ENCODE assay signal across 28 cellular contexts in the genomic region with DNA sequence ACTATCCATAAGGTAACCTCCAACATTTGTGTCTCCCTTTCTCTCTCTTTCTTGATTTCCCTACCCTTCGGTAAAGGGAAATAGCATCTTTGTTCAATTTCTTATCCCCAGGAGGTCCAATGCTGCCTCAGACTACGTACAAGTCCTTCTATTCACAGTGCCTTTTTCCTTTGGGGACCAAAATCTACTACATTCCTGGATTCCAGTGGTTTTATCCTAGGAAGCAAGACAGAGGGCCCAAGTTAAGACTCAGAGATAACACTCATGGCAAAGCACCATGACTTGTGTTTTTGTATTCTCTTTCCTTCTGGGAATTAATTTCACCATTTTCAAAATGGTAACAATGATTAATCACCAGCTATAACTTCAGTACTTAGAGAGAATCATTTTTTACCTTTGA. TPM values are rescaled to one million over a fixed set of nuclear protein-coding genes. Genes with fewer than 3 reads are reported as not detected.
DNase-seq lines count a peak whose midpoint lies in the region; ATAC-seq and TF ChIP-seq lines count a peak whose summit lies in the region.
"Had no signal": no experiment of that assay in that cellular context is flagged by ENCODE, and none has a peak within 500 bp of the region (broad histone marks: within the 10 kb centered on the region; RNA-seq: fewer than 3 reads in every experiment).

No MANE protein-coding gene starts in this region.

- H3K14ac ChIP-seq in H9 (ENCODE audit: insufficient read depth, low read length) (no peak overlapping the region), mesenchymal stem cell (ENCODE audit: low read length in 2 of 2) (no peak overlapping the region)

- H3K4me3 ChIP-seq in mesenchymal stem cell (ENCODE audit: insufficient read depth in 1 of 2, low read depth in 1 of 2, low read length in 2 of 2) (no peak overlapping the region), WERI-Rb-1 (ENCODE audit: low read depth, low read length) (no peak overlapping the region)
- H3K4me3 ChIP-seq: left lung, Peyer's patch, right lobe of liver, tibial artery, vagina had no signal

- H3K36me3 Mint-ChIP-seq in activated T-cell treated with anti-CD3 and anti-CD28 coated beads, Interleukin-2, amount 50 U/mL, for 24 hours (ENCODE audit: low read depth) = peaks cover 78% of the 10 kb centered on the region
- peaks cover 26% of the 10 kb centered on the region for H3K36me3 Mint-ChIP-seq in activated T-cell treated with anti-CD3 and anti-CD28 coated beads, Interleukin-2, amount 50 U/mL, for 4 hours (ENCODE audit: insufficient read depth)
- H3K36me3 Mint-ChIP-seq in H9 (ENCODE audit: insufficient read depth in 1 of 3, low read depth in 3 of 3) = peaks cover 29 to 53% (median 47%) of the 10 kb centered on the region in 3 experiments; a peak in 6 of 7 replicates
- peaks cover 60% of the 10 kb centered on the region for H3K36me3 Mint-ChIP-seq in activated CD8-positive, alpha-beta T cell treated with anti-CD3 and anti-CD28 coated beads, Interleukin-2, amount 10 ng/mL, durations not matched to agents 7 days and 5 days (ENCODE audit: low read depth)
- H3K36me3 Mint-ChIP-seq in stimulated activated memory B cell treated with anti-CD40 and anti-IgM and Interleukin-4, amounts not matched to agents 10 μg/mL and 1 μg/mL and 100 μg/mL, for 72 hours = peaks cover 24% of the 10 kb centered on the region

- H2AK5ac ChIP-seq in H9 (ENCODE audit: insufficient read length, low read length) (no peak overlapping the region), mesenchymal stem cell (ENCODE audit: low read length, severe bottlenecking) (no peak overlapping the region)

- no peak overlapping the region for H4K91ac ChIP-seq in H9 (ENCODE audit: insufficient read length, low read depth, low read length)
- H4K91ac ChIP-seq in mesenchymal stem cell (ENCODE audit: low read length) = no peak overlapping the region

- H2BK5ac ChIP-seq in H9 (ENCODE audit: insufficient read length, low read length) (no peak overlapping the region), mesenchymal stem cell (ENCODE audit: low read depth, low read length, poor library complexity, severe bottlenecking) (no peak overlapping the region)

- no peak overlapping the region for H3K4me3 Mint-ChIP-seq in activated T-cell treated with anti-CD3 and anti-CD28 coated beads, Interleukin-2, amount 50 U/mL, for 24 hours
- H3K4me3 Mint-ChIP-seq in activated T-cell treated with anti-CD3 and anti-CD28 coated beads, Interleukin-2, amount 50 U/mL, for 4 hours = no peak overlapping the region
- no peak overlapping the region for H3K4me3 Mint-ChIP-seq in H9
- no peak overlapping the region for H3K4me3 Mint-ChIP-seq in activated CD8-positive, alpha-beta T cell treated with anti-CD3 and anti-CD28 coated beads, Interleukin-2, amount 10 ng/mL, durations not matched to agents 7 days and 5 days
- no peak overlapping the region for H3K4me3 Mint-ChIP-seq in stimulated activated memory B cell treated with anti-CD40 and anti-IgM and Interleukin-4, amounts not matched to agents 10 μg/mL and 1 μg/mL and 100 μg/mL, for 72 hours
- H3K4me3 Mint-ChIP-seq: endodermal cell had no signal

- TF ChIP-seq CTCF in H9 (conservative IDR thresholded peaks at IDR 0.05) = no peak
- TF ChIP-seq CTCF in WERI-Rb-1 (IDR thresholded peaks at IDR 0.05; ENCODE audit: low read depth, low read length) = no peak

- H4K5ac ChIP-seq in H9 (ENCODE audit: insufficient read length, low read depth, low read length) = no peak overlapping the region

- H4K8ac ChIP-seq in H9 (replicated peaks; ENCODE audit: insufficient read length, low read depth, low read length) (no peak overlapping the region), mesenchymal stem cell (ENCODE audit: low read length) (no peak overlapping the region)

- no peak overlapping the region for H2BK120ac ChIP-seq in H9 (ENCODE audit: low read depth, low read length, poor library complexity, severe bottlenecking)
- no peak overlapping the region for H2BK120ac ChIP-seq in mesenchymal stem cell (ENCODE audit: low read depth, low read length)

- no peaks in the 10 kb centered on the region for H3K27me3 ChIP-seq in H9 (ENCODE audit: insufficient read depth, low read length)
- H3K27me3 ChIP-seq in mesenchymal stem cell (ENCODE audit: control insufficient read depth in 1 of 2, insufficient read depth in 1 of 2, low read length in 2 of 2) = no peaks in the 10 kb centered on the region
- no peaks in the 10 kb centered on the region for H3K27me3 ChIP-seq in WERI-Rb-1 (ENCODE audit: insufficient read depth, low read depth, severe bottlenecking)
- H3K27me3 ChIP-seq: foreskin keratinocyte, left lung, Peyer's patch, right lobe of liver, tibial artery, vagina had no signal

- no peak overlapping the region for H3T11ph ChIP-seq in H9 (ENCODE audit: low read length)

- no peak overlapping the region for H3K9ac ChIP-seq in H9 (ENCODE audit: extremely low read depth, insufficient read length, low read length)
- no peak overlapping the region for H3K9ac ChIP-seq in mesenchymal stem cell (ENCODE audit: low read length)

- H3K79me1 ChIP-seq in H9 (ENCODE audit: insufficient read depth, low read depth, low read length, poor library complexity, severe bottlenecking) (peaks cover 10% of the 10 kb centered on the region), mesenchymal stem cell (replicated peaks; ENCODE audit: low read length, poor library complexity, severe bottlenecking) (peaks cover 2% of the 10 kb centered on the region)

- no peak overlapping the region for H3K23ac ChIP-seq in H9 (ENCODE audit: insufficient read length, low read depth, low read length)
- no peak overlapping the region for H3K23ac ChIP-seq in mesenchymal stem cell (ENCODE audit: low read length in 2 of 2)

- no peak overlapping the region for H2BK20ac ChIP-seq in H9 (ENCODE audit: low read depth, low read length, poor library complexity, severe bottlenecking)

- H2AFZ ChIP-seq in H9 (ENCODE audit: low read length) = no peak overlapping the region
- no peak overlapping the region for H2AFZ ChIP-seq in mesenchymal stem cell (ENCODE audit: low read depth, low read length)

- CTCF ChIA-PET in activated CD8-positive, alpha-beta T cell treated with anti-CD3 and anti-CD28 coated beads, Interleukin-2, amount 10 ng/mL, durations not matched to agents 7 days and 5 days (lab: Charles Lee) = no interaction called here

- peaks cover 3 to 45% of the 10 kb centered on the region in 2 experiments for H3K36me3 ChIP-seq in mesenchymal stem cell (ENCODE audit: control insufficient read depth in 1 of 2, insufficient read depth in 2 of 2, low read depth in 1 of 2, low read length in 2 of 2)
- H3K36me3 ChIP-seq in WERI-Rb-1 = peaks cover 59% of the 10 kb centered on the region

- no peaks in the 10 kb centered on the region for H4K20me1 ChIP-seq in H9 (ENCODE audit: control insufficient read depth, insufficient read depth, insufficient read length)

- ATAC-seq in activated T-cell treated with anti-CD3 and anti-CD28 coated beads, Interleukin-2, amount 50 U/mL, for 4 hours = no peak
- ATAC-seq in activated CD8-positive, alpha-beta T cell treated with anti-CD3 and anti-CD28 coated beads, Interleukin-2, amount 10 ng/mL, durations not matched to agents 7 days and 5 days = no peak
- no peak for ATAC-seq in stimulated activated memory B cell treated with anti-CD40 and anti-IgM and Interleukin-4, amounts not matched to agents 10 μg/mL and 1 μg/mL and 100 μg/mL, for 72 hours
- ATAC-seq: foreskin keratinocyte, left lung, right lobe of liver had no signal

- H3K18ac ChIP-seq in H9 (ENCODE audit: insufficient read length, low read depth, low read length) = no peak overlapping the region
- no peak overlapping the region for H3K18ac ChIP-seq in mesenchymal stem cell (ENCODE audit: low read depth in 1 of 2, low read length in 2 of 2)

- no peak for DNase-seq in activated T-cell treated with anti-CD3 and anti-CD28 coated beads, Interleukin-2, amount 50 U/mL, for 24 hours
- DNase-seq in activated T-cell treated with anti-CD3 and anti-CD28 coated beads, Interleukin-2, amount 50 U/mL, for 4 hours = no peak
- DNase-seq in H9 (no peak), mesenchymal stem cell (peak; percentile 17), NCI-H345 treated with DMSO at 0.1 percent for 48 hours (lab: John Stamatoyannopoulos, UW; ENCODE audit: unreplicated experiment) (no peak), WERI-Rb-1 (no peak)
- DNase-seq in activated CD8-positive, alpha-beta T cell treated with anti-CD3 and anti-CD28 coated beads, Interleukin-2, amount 10 ng/mL, durations not matched to agents 7 days and 5 days = no peak
- DNase-seq: dermis blood vessel endothelial cell; EL; endodermal cell; foreskin keratinocyte; head of caudate nucleus; islet precursor cell; KBM-7; left lung; NCI-H1105; NCI-H187; NCI-H82; Peyer's patch; right lobe of liver; SIG-M5; stimulated activated CD8-positive, alpha-beta memory T cell treated with anti-CD3 and anti-CD28 coated beads, Interleukin-4, amount 100 ng/mL, for 48 hours; SW 1271; tibial artery had no signal

- H3K27ac Mint-ChIP-seq in activated T-cell treated with anti-CD3 and anti-CD28 coated beads, Interleukin-2, amount 50 U/mL, for 24 hours = peak overlapping the region; percentile 58
- H3K27ac Mint-ChIP-seq in H9 = peak overlapping the region; percentile 37 to 73 (median 67); a peak in 4 of 7 replicates
- peak overlapping the region; percentile 66 for H3K27ac Mint-ChIP-seq in activated CD8-positive, alpha-beta T cell treated with anti-CD3 and anti-CD28 coated beads, Interleukin-2, amount 10 ng/mL, durations not matched to agents 7 days and 5 days
- H3K27ac Mint-ChIP-seq in stimulated activated memory B cell treated with anti-CD40 and anti-IgM and Interleukin-4, amounts not matched to agents 10 μg/mL and 1 μg/mL and 100 μg/mL, for 72 hours = no peak overlapping the region
- H3K27ac Mint-ChIP-seq: activated T-helper 2 cell treated with anti-CD3 and anti-CD28 coated beads, Interferon-gamma antibody, Interleukin-2, Interleukin-4, amounts not matched to agents 10 μg/mL and 5 μg/mL and 100 μg/mL, durations not matched to agents 14 hours and 24 hours and 36 hours; endodermal cell; progenitor cell of endocrine pancreas had no signal

- no peak overlapping the region for H3K4me2 ChIP-seq in H9 (ENCODE audit: insufficient read depth, insufficient read length, low read length)
- no peak overlapping the region for H3K4me2 ChIP-seq in mesenchymal stem cell (ENCODE audit: low read length, poor library complexity, severe bottlenecking)

- no peak overlapping the region for H3K4ac ChIP-seq in H9 (ENCODE audit: low read depth, low read length)
- no peak overlapping the region for H3K4ac ChIP-seq in mesenchymal stem cell (ENCODE audit: low read depth in 1 of 2, low read length in 2 of 2)

- POLR2A ChIA-PET in activated CD8-positive, alpha-beta T cell treated with anti-CD3 and anti-CD28 coated beads, Interleukin-2, amount 10 ng/mL, durations not matched to agents 7 days and 5 days (lab: Charles Lee) = no interaction called here

- peaks cover 42% of the 10 kb centered on the region; the same call in 1 of the 2 replicates for H3K79me2 ChIP-seq in H9 (ENCODE audit: insufficient read depth, low read length)

- H3K9me3 Mint-ChIP-seq in activated T-cell treated with anti-CD3 and anti-CD28 coated beads, Interleukin-2, amount 50 U/mL, for 24 hours = no peaks in the 10 kb centered on the region
- no peaks in the 10 kb centered on the region for H3K9me3 Mint-ChIP-seq in activated T-cell treated with anti-CD3 and anti-CD28 coated beads, Interleukin-2, amount 50 U/mL, for 4 hours
- H3K9me3 Mint-ChIP-seq in H9 = no peaks in the 10 kb centered on the region
- H3K9me3 Mint-ChIP-seq in activated CD8-positive, alpha-beta T cell treated with anti-CD3 and anti-CD28 coated beads, Interleukin-2, amount 10 ng/mL, durations not matched to agents 7 days and 5 days (ENCODE audit: insufficient read depth) = no peaks in the 10 kb centered on the region
- H3K9me3 Mint-ChIP-seq in stimulated activated memory B cell treated with anti-CD40 and anti-IgM and Interleukin-4, amounts not matched to agents 10 μg/mL and 1 μg/mL and 100 μg/mL, for 72 hours = no peaks in the 10 kb centered on the region
- H3K9me3 Mint-ChIP-seq: activated T-helper 2 cell treated with anti-CD3 and anti-CD28 coated beads, Interferon-gamma antibody, Interleukin-2, Interleukin-4, amounts not matched to agents 10 μg/mL and 5 μg/mL and 100 μg/mL, durations not matched to agents 14 hours and 24 hours and 36 hours; endodermal cell had no signal

- no CpG with 5 or more reads among the region's 2 CpGs for WGBS in H9 (ENCODE audit: extremely low coverage, insufficient read length, low lambda C conversion rate)
- whole genome bisulfite sequencing in mesenchymal stem cell = 86% methylated on average over 2 of the region's 2 CpGs

- peaks cover 61% of the 10 kb centered on the region for H3K4me1 Mint-ChIP-seq in activated T-cell treated with anti-CD3 and anti-CD28 coated beads, Interleukin-2, amount 50 U/mL, for 24 hours (ENCODE audit: low read depth)
- peaks cover 59% of the 10 kb centered on the region for H3K4me1 Mint-ChIP-seq in activated T-cell treated with anti-CD3 and anti-CD28 coated beads, Interleukin-2, amount 50 U/mL, for 4 hours (ENCODE audit: low read depth)
- peaks cover 24 to 26% of the 10 kb centered on the region in 2 experiments for H3K4me1 Mint-ChIP-seq in H9
- H3K4me1 Mint-ChIP-seq in activated CD8-positive, alpha-beta T cell treated with anti-CD3 and anti-CD28 coated beads, Interleukin-2, amount 10 ng/mL, durations not matched to agents 7 days and 5 days (ENCODE audit: low read depth) = peaks cover 77% of the 10 kb centered on the region
- H3K4me1 Mint-ChIP-seq in stimulated activated memory B cell treated with anti-CD40 and anti-IgM and Interleukin-4, amounts not matched to agents 10 μg/mL and 1 μg/mL and 100 μg/mL, for 72 hours = peaks cover 39% of the 10 kb centered on the region

- no peaks in the 10 kb centered on the region for H3K27me3 Mint-ChIP-seq in activated T-cell treated with anti-CD3 and anti-CD28 coated beads, Interleukin-2, amount 50 U/mL, for 24 hours
- no peaks in the 10 kb centered on the region for H3K27me3 Mint-ChIP-seq in activated T-cell treated with anti-CD3 and anti-CD28 coated beads, Interleukin-2, amount 50 U/mL, for 4 hours (ENCODE audit: low read depth)
- H3K27me3 Mint-ChIP-seq in H9 (ENCODE audit: low read depth) = no peaks in the 10 kb centered on the region
- H3K27me3 Mint-ChIP-seq in activated CD8-positive, alpha-beta T cell treated with anti-CD3 and anti-CD28 coated beads, Interleukin-2, amount 10 ng/mL, durations not matched to agents 7 days and 5 days (ENCODE audit: low read depth) = no peaks in the 10 kb centered on the region
- H3K27me3 Mint-ChIP-seq in stimulated activated memory B cell treated with anti-CD40 and anti-IgM and Interleukin-4, amounts not matched to agents 10 μg/mL and 1 μg/mL and 100 μg/mL, for 72 hours = no peaks in the 10 kb centered on the region
- H3K27me3 Mint-ChIP-seq: progenitor cell of endocrine pancreas had no signal

- no peak overlapping the region for H3K56ac ChIP-seq in H9 (ENCODE audit: insufficient read length, low read depth, low read length)

- H3K9me3 ChIP-seq in H9 (ENCODE audit: control insufficient read depth, low read depth, low read length) (no peaks in the 10 kb centered on the region), mesenchymal stem cell (ENCODE audit: control insufficient read depth, low read length) (no peaks in the 10 kb centered on the region), WERI-Rb-1 (ENCODE audit: severe bottlenecking) (no peaks in the 10 kb centered on the region)
- H3K9me3 ChIP-seq: left lung, Peyer's patch, right lobe of liver, tibial artery, vagina had no signal

- H2BK12ac ChIP-seq in H9 (ENCODE audit: insufficient read length, low read depth, low read length) (no peak overlapping the region), mesenchymal stem cell (ENCODE audit: low read length in 2 of 2) (no peak overlapping the region)

- H3K27ac ChIP-seq in H9 (ENCODE audit: insufficient read length, low read depth, low read length) (no peak overlapping the region), mesenchymal stem cell (ENCODE audit: low read length, poor library complexity, severe bottlenecking) (no peak overlapping the region), WERI-Rb-1 (no peak overlapping the region)
- H3K27ac ChIP-seq: foreskin keratinocyte, left lung, Peyer's patch, right lobe of liver, tibial artery, vagina had no signal

- H3K23me2 ChIP-seq in H9 (ENCODE audit: insufficient read length, low read depth, low read length, poor library complexity, severe bottlenecking) = no peaks in the 10 kb centered on the region

- H3K4me1 ChIP-seq in H9 (ENCODE audit: insufficient read depth, low read length) = no peaks in the 10 kb centered on the region; the same call in 1 of the 2 replicates
- H3K4me1 ChIP-seq in mesenchymal stem cell (ENCODE audit: control insufficient read depth, insufficient read depth, low read depth, low read length) = peaks cover 3% of the 10 kb centered on the region

- H2BK15ac ChIP-seq in H9 (ENCODE audit: low read depth, low read length) (no peak overlapping the region), mesenchymal stem cell (ENCODE audit: low read depth, poor library complexity, severe bottlenecking) (no peak overlapping the region)

RNA-seq across cellular contexts. Expression of gene G3BP2, which starts 10.6 kb away (rescaled TPM):
- total RNA-seq in activated T-cell treated with anti-CD3 and anti-CD28 coated beads, Interleukin-2, amount 50 U/mL, for 4 hours = 100 to 1,000 TPM; 177 to 196 (median 189) TPM
- total RNA-seq in H9 (2021) = 405 and 412 TPM in 2 replicates
- 100 to 1,000 TPM; 173 to 178 TPM for total RNA-seq in activated CD8-positive, alpha-beta T cell treated with anti-CD3 and anti-CD28 coated beads, Interleukin-2, amount 10 ng/mL, durations not matched to agents 7 days and 5 days
- 99.9 TPM for polyA plus RNA-seq in mesenchymal stem cell (2013, experiment 1 of 2)
- 101 TPM for polyA plus RNA-seq in mesenchymal stem cell (2013, experiment 2 of 2)

RNA-seq across cellular contexts. Expression of gene CDKL2, which starts 32.3 kb away (rescaled TPM):
- total RNA-seq in activated T-cell treated with anti-CD3 and anti-CD28 coated beads, Interleukin-2, amount 50 U/mL, for 4 hours = under 1 TPM in 2 of 3 donors, not detected in 1; 0.08 to 0.33 TPM
- 1.5 and 1.8 TPM in 2 replicates for total RNA-seq in H9 (2021)
- total RNA-seq in activated CD8-positive, alpha-beta T cell treated with anti-CD3 and anti-CD28 coated beads, Interleukin-2, amount 10 ng/mL, durations not matched to agents 7 days and 5 days = under 1 TPM; 0.45 to 0.60 TPM
- 1.6 TPM for polyA plus RNA-seq in mesenchymal stem cell (2013, experiment 1 of 2)
- 1.5 TPM for polyA plus RNA-seq in mesenchymal stem cell (2013, experiment 2 of 2)
